30 cellular contexts compared by ENCODE assay signal in the genomic region with DNA sequence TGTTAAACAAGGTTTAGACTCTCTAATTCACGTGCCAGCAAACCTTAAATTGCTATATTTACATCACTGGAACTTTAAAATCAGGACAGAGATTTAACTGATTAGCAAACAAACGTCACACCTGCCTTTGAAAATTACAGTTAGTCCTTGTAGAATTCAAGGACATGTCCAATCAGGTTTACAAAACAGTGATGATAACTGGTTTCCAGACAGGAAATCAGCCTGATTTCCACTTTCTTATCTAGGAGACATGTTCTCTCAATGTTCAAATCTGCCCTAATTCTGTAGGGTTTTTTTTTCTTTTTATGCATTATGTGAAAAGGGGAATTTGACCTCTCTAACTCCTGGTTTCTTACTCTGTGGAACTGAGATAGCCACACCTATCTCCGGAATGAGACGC. TPM values are rescaled to one million over a fixed set of nuclear protein-coding genes. Genes with fewer than 3 reads are reported as not detected.
DNase-seq lines count a peak whose midpoint lies in the region; ATAC-seq and TF ChIP-seq lines count a peak whose summit lies in the region.
"Had no signal": no experiment of that assay in that cellular context is flagged by ENCODE, and none has a peak within 500 bp of the region (broad histone marks: within the 10 kb centered on the region; RNA-seq: fewer than 3 reads in every experiment).

No MANE protein-coding gene starts in this region.

- POLR2A ChIA-PET in MCF 10A (lab: Yijun Ruan, JAX), result interaction anchor here (0.6 to 3.7 kb wide), 14 partner anchors 8 to 965 kb away, joined by 3 to 22 read pairs (median 5); a partner anchor contains a TSS

- no peaks in the 10 kb centered on the region for H3K36me3 Mint-ChIP-seq in MCF 10A (ENCODE audit: insufficient read depth, unreplicated experiment)
- H3K36me3 Mint-ChIP-seq: activated naive CD4-positive, alpha-beta T cell treated with anti-CD3 and anti-CD28 coated beads, Interleukin-2, amount 50 U/mL, for 72 hours; naive B cell; stimulated activated effector memory CD8-positive, alpha-beta T cell treated with anti-CD3 and anti-CD28 coated beads, Interleukin-12 subunit alpha, Interleukin-12 subunit beta, amount 100 ng/mL, for 72 hours had no signal

- intact Hi-C loops in MCF 10A (cut with micrococcal nuclease) (no loop called here), breast epithelium (cut with DNase I; ENCODE audit: low total_unique reads) (no loop called here), left lung (cut with DNase I) (no loop called here)

- no peaks in the 10 kb centered on the region for H3K9me3 Mint-ChIP-seq in MCF 10A (ENCODE audit: unreplicated experiment)
- H3K9me3 Mint-ChIP-seq: activated CD4-positive, alpha-beta T cell treated with anti-CD3 and anti-CD28 coated beads, Interleukin-2, amount 10 ng/mL, durations not matched to agents 7 days and 5 days; activated naive CD4-positive, alpha-beta T cell treated with anti-CD3 and anti-CD28 coated beads, Interleukin-2, amount 50 U/mL, for 72 hours; stimulated activated effector memory CD8-positive, alpha-beta T cell treated with anti-CD3 and anti-CD28 coated beads, Interleukin-12 subunit alpha, Interleukin-12 subunit beta, amount 100 ng/mL, for 72 hours had no signal

- no peak for TF ChIP-seq POLR2A in breast epithelium (IDR thresholded peaks at IDR 0.05)

- DNase-seq in MCF 10A (ENCODE audit: unreplicated experiment) (no peak), breast epithelium (ENCODE audit: low spot score in 2 of 2) (no peak), left lung (no peak), NCI-H526 (lab: John Stamatoyannopoulos, UW) (no peak), occipital lobe (lab: John Stamatoyannopoulos, UW) (no peak)
- DNase-seq: ACHN; activated CD4-positive, alpha-beta T cell treated with anti-CD3 and anti-CD28 coated beads, Interleukin-2, amount 10 ng/mL, durations not matched to agents 7 days and 5 days; aorta; central memory CD4-positive, alpha-beta T cell; COR-L47; DMS79 treated with DMSO at 0.1 percent for 48 hours; H7; heart right ventricle; Karpas-422; left cardiac atrium; naive B cell; NCI-H1048; NCI-H2081; RPMI8226 had no signal

- ATAC-seq in left lung (peak; percentile 17), GM21737 (IDR thresholded peaks at IDR 0.05; ENCODE audit: unreplicated experiment) (no peak), HG03139 (IDR thresholded peaks at IDR 0.05; ENCODE audit: unreplicated experiment) (no peak)
- ATAC-seq: activated naive CD4-positive, alpha-beta T cell treated with anti-CD3 and anti-CD28 coated beads, Interleukin-2, amount 50 U/mL, for 72 hours; heart right ventricle; left cardiac atrium; stimulated activated effector memory CD8-positive, alpha-beta T cell treated with anti-CD3 and anti-CD28 coated beads, Interleukin-12 subunit alpha, Interleukin-12 subunit beta, amount 100 ng/mL, for 72 hours had no signal

- H3K4me1 Mint-ChIP-seq in MCF 10A (ENCODE audit: insufficient read depth, unreplicated experiment), result peaks cover 19% of the 10 kb centered on the region
- H3K4me1 Mint-ChIP-seq: activated CD4-positive, alpha-beta T cell treated with anti-CD3 and anti-CD28 coated beads, Interleukin-2, amount 10 ng/mL, durations not matched to agents 7 days and 5 days; naive B cell; stimulated activated effector memory CD8-positive, alpha-beta T cell treated with anti-CD3 and anti-CD28 coated beads, Interleukin-12 subunit alpha, Interleukin-12 subunit beta, amount 100 ng/mL, for 72 hours had no signal

- peak overlapping the region; percentile 63 for H3K4me3 Mint-ChIP-seq in MCF 10A (ENCODE audit: unreplicated experiment)
- H3K4me3 Mint-ChIP-seq: activated CD4-positive, alpha-beta T cell treated with anti-CD3 and anti-CD28 coated beads, Interleukin-2, amount 10 ng/mL, durations not matched to agents 7 days and 5 days; naive B cell; stimulated activated effector memory CD8-positive, alpha-beta T cell treated with anti-CD3 and anti-CD28 coated beads, Interleukin-12 subunit alpha, Interleukin-12 subunit beta, amount 100 ng/mL, for 72 hours had no signal

- CTCF ChIA-PET in MCF 10A (lab: Yijun Ruan, JAX), result interaction anchor here (1.0 to 1.5 kb wide), 2 partner anchors 19 to 154 kb away, joined by 3 to 6 read pairs; no protein-coding TSS in a partner anchor

- H3K27me3 ChIP-seq in breast epithelium, result no peaks in the 10 kb centered on the region
- H3K27me3 ChIP-seq in left lung, result no peaks in the 10 kb centered on the region
- H3K27me3 ChIP-seq: BLaER1 treated with 17β-estradiol and CSF1 and Interleukin-3, amounts not matched to agents 10 nM and 100 nM; heart right ventricle; right atrium auricular region; vagina had no signal

- H3K36me3 ChIP-seq in breast epithelium (no peaks in the 10 kb centered on the region), left lung (no peaks in the 10 kb centered on the region)
- H3K36me3 ChIP-seq: BLaER1 treated with 17β-estradiol and CSF1 and Interleukin-3, amounts not matched to agents 10 nM and 100 nM; heart right ventricle; right atrium auricular region; vagina had no signal

- H3K9me3 ChIP-seq in breast epithelium (no peaks in the 10 kb centered on the region), left lung (no peaks in the 10 kb centered on the region)
- H3K9me3 ChIP-seq: BLaER1 treated with 17β-estradiol and CSF1 and Interleukin-3, amounts not matched to agents 10 nM and 100 nM; heart right ventricle; right atrium auricular region; vagina had no signal

- TF ChIP-seq CTCF in MCF 10A (IDR thresholded peaks at IDR 0.05; ENCODE audit: unreplicated experiment) (no peak), breast epithelium (IDR thresholded peaks at IDR 0.05) (no peak), VCaP (conservative IDR thresholded peaks at IDR 0.05) (no peak), left lung (IDR thresholded peaks at IDR 0.05) (no peak)

- H3K4me3 ChIP-seq in breast epithelium (no peak overlapping the region), left lung (no peak overlapping the region)
- H3K4me3 ChIP-seq: BLaER1 treated with 17β-estradiol and CSF1 and Interleukin-3, amounts not matched to agents 10 nM and 100 nM; heart right ventricle; right atrium auricular region; vagina had no signal

- no TSS peak for BruUV-seq in MCF 10A (replicated peaks; lab: Mats Ljungman, UMichigan)

- H3K27me3 Mint-ChIP-seq in MCF 10A (ENCODE audit: insufficient read depth, unreplicated experiment), result no peaks in the 10 kb centered on the region

- H3K27ac ChIP-seq in breast epithelium (no peak overlapping the region), VCaP (peak overlapping the region; percentile 13; the same call in 1 of the 2 replicates), left lung (peak overlapping the region; percentile 43 to 64)
- H3K27ac ChIP-seq: BLaER1 treated with 17β-estradiol and CSF1 and Interleukin-3, amounts not matched to agents 10 nM and 100 nM; right atrium auricular region; vagina had no signal

- peak overlapping the region; percentile 93 for H3K27ac Mint-ChIP-seq in MCF 10A (ENCODE audit: low read depth, unreplicated experiment)
- H3K27ac Mint-ChIP-seq: activated CD4-positive, alpha-beta T cell treated with anti-CD3 and anti-CD28 coated beads, Interleukin-2, amount 10 ng/mL, durations not matched to agents 7 days and 5 days; activated naive CD4-positive, alpha-beta T cell treated with anti-CD3 and anti-CD28 coated beads, Interleukin-2, amount 50 U/mL, for 72 hours; naive B cell; stimulated activated effector memory CD8-positive, alpha-beta T cell treated with anti-CD3 and anti-CD28 coated beads, Interleukin-12 subunit alpha, Interleukin-12 subunit beta, amount 100 ng/mL, for 72 hours had no signal

- H3K4me1 ChIP-seq in breast epithelium (no peaks in the 10 kb centered on the region), left lung (peaks cover 0 to 7% of the 10 kb centered on the region in 2 donors)
- H3K4me1 ChIP-seq: BLaER1 treated with 17β-estradiol and CSF1 and Interleukin-3, amounts not matched to agents 10 nM and 100 nM; right atrium auricular region; vagina had no signal

RNA-seq across cellular contexts. Expression of a gene that starts 26.4 kb away (rescaled TPM):
- total RNA-seq in MCF 10A (2022), result 0.96 and 3.1 TPM in 2 replicates
- total RNA-seq in breast epithelium, result under 1 TPM in 2 of 3 donors, not detected in 1; under 0.01 to 0.16 TPM
- 1 to 10 TPM; 4.3 to 6.6 TPM for total RNA-seq in left lung
- total RNA-seq in occipital lobe, result not detected
- total RNA-seq: activated CD4-positive, alpha-beta T cell treated with anti-CD3 and anti-CD28 coated beads, Interleukin-2, amount 10 ng/mL, durations not matched to agents 7 days and 5 days; activated naive CD4-positive, alpha-beta T cell treated with anti-CD3 and anti-CD28 coated beads, Interleukin-2, amount 50 U/mL, for 72 hours; dermis microvascular lymphatic vessel endothelial cell; fibroblast of villous mesenchyme; T-helper 2 cell treated with Interferon-gamma antibody and Interleukin-4, amounts not matched to agents 100 ng/mL and 5 ng/mL, for 36 hours had no signal

Comparison
In these comparisons a context has a peak if more than half of its experiments do, and no peak if none do; other contexts are left out.
1. H3K27ac ChIP-seq: peak in VCaP (single experiment) and left lung (2 of 2); none in breast epithelium (0 of 2).